In the genomic region with DNA sequence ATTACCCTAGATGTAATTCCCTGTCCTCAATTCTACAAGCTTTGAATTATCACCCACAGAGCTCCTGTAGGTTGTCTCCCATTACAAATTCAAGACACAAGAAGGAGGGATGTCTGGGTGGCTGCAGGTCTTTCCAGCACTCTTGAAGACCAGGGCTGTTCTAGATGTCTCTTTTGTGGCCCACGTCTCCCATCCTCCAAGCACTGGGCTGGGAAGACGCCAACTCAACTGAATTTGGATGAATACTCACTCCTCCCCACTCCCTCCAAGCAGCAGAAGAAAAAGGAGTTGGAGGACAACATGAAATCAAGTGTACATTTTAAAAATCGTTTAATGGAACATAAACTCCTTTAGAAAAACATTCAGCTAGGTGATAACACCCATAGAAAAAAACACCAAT, we compare ENCODE assay signal across 20 cellular contexts. TPM values are rescaled to one million over a fixed set of nuclear protein-coding genes. Genes with fewer than 3 reads are reported as not detected.
DNase-seq lines count a peak whose midpoint lies in the region; ATAC-seq and TF ChIP-seq lines count a peak whose summit lies in the region.
"Had no signal": no experiment of that assay in that cellular context is flagged by ENCODE, and none has a peak within 500 bp of the region (broad histone marks: within the 10 kb centered on the region; RNA-seq: fewer than 3 reads in every experiment).

No MANE protein-coding gene starts in this region.

- no peak overlapping the region for H3K4me3 ChIP-seq in MM.1S (ENCODE audit: low read length)
- no peak overlapping the region for H3K4me3 ChIP-seq in dorsolateral prefrontal cortex
- H3K4me3 ChIP-seq: lung, thoracic aorta had no signal

- H3K36me3 ChIP-seq in MM.1S (replicated peaks; ENCODE audit: insufficient read depth, low read length): peaks cover 10% of the 10 kb centered on the region; the same call in 1 of the 2 replicates

- DNase-seq in CD4-positive, alpha-beta T cell: no peak
- DNase-seq in MM.1S (no peak), dorsolateral prefrontal cortex (peak in 1 of 10 donors; percentile 37), osteocyte (ENCODE audit: extremely low spot score, unreplicated experiment) (no peak), hippocampal formation (lab: John Stamatoyannopoulos, UW) (no peak), T-cell (no peak)
- DNase-seq: activated CD4-positive, alpha-beta T cell treated with anti-CD3 and anti-CD28 coated beads for 36 hours; activated naive CD8-positive, alpha-beta T cell treated with anti-CD3 and anti-CD28 coated beads for 36 hours; DMS79; naive B cell; NCI-H1436 treated with DMSO at 0.1 percent for 48 hours; NCI-H2171; NCI-H526 treated with DMSO at 0.1 percent for 48 hours; SHP77 had no signal

- H3K9ac ChIP-seq in MM.1S (ENCODE audit: low read length): no peak overlapping the region

- H3F3A ChIP-seq in MM.1S (ENCODE audit: insufficient read depth, low read length): peaks cover 74% of the 10 kb centered on the region

- H3K4me3 Mint-ChIP-seq in CD4-positive, alpha-beta T cell: no peak overlapping the region
- H3K4me3 Mint-ChIP-seq in osteocyte (ENCODE audit: unreplicated experiment) (no peak overlapping the region), T-cell (no peak overlapping the region)
- H3K4me3 Mint-ChIP-seq: activated CD4-positive, alpha-beta T cell treated with anti-CD3 and anti-CD28 coated beads for 36 hours; activated naive CD8-positive, alpha-beta T cell treated with anti-CD3 and anti-CD28 coated beads for 36 hours; naive B cell had no signal

- no peaks in the 10 kb centered on the region for H3K9me3 ChIP-seq in CD4-positive, alpha-beta T cell (ENCODE audit: control insufficient read depth, low read length)
- H3K9me3 ChIP-seq in MM.1S (replicated peaks; ENCODE audit: insufficient read depth, low read length): no peaks in the 10 kb centered on the region
- H3K9me3 ChIP-seq: thoracic aorta had no signal

- H3K27me3 Mint-ChIP-seq in CD4-positive, alpha-beta T cell: no peaks in the 10 kb centered on the region
- H3K27me3 Mint-ChIP-seq in osteocyte (ENCODE audit: unreplicated experiment) (no peaks in the 10 kb centered on the region), T-cell (no peaks in the 10 kb centered on the region)
- H3K27me3 Mint-ChIP-seq: activated CD4-positive, alpha-beta T cell treated with anti-CD3 and anti-CD28 coated beads for 36 hours; activated naive CD8-positive, alpha-beta T cell treated with anti-CD3 and anti-CD28 coated beads for 36 hours; naive B cell had no signal

- CTCF ChIA-PET in CD4-positive, alpha-beta T cell (lab: Charles Lee): interaction anchor here (1.2 to 1.5 kb wide), 2 partner anchors 18 to 21 kb away, joined by 3 to 4 read pairs; no protein-coding TSS in a partner anchor
- CTCF ChIA-PET in T-cell (lab: Charles Lee): no interaction called here

- H3K9me3 Mint-ChIP-seq in CD4-positive, alpha-beta T cell: no peaks in the 10 kb centered on the region
- H3K9me3 Mint-ChIP-seq in osteocyte (ENCODE audit: unreplicated experiment) (no peaks in the 10 kb centered on the region), T-cell (no peaks in the 10 kb centered on the region)
- H3K9me3 Mint-ChIP-seq: activated naive CD8-positive, alpha-beta T cell treated with anti-CD3 and anti-CD28 coated beads for 36 hours; naive B cell had no signal

- H4K20me1 ChIP-seq in MM.1S (ENCODE audit: insufficient read depth, low read length): no peaks in the 10 kb centered on the region

- POLR2A ChIA-PET in CD4-positive, alpha-beta T cell (lab: Charles Lee): interaction anchor here (0.6 kb wide), 1 partner anchor 35 kb away, joined by 3 read pairs; no protein-coding TSS in a partner anchor
- POLR2A ChIA-PET in T-cell (lab: Charles Lee): interaction anchor here in 1 of 2 donors (1.0 kb wide), 1 partner anchor 34 kb away, joined by 3 read pairs; no protein-coding TSS in a partner anchor

- intact Hi-C loops in CD4-positive, alpha-beta T cell (cut with DNase I, micrococcal nuclease): loop anchor here (5.0 kb wide), 2 partner anchors 33 to 72 kb away; a partner anchor contains a TSS
- intact Hi-C loops in dorsolateral prefrontal cortex (cut with DNase I): no loop called here

- peaks cover 92% of the 10 kb centered on the region for H3K4me1 ChIP-seq in MM.1S (ENCODE audit: low read length)

- H3K4me2 ChIP-seq in MM.1S (ENCODE audit: low read depth, low read length): peak overlapping the region; percentile 74; the same call in 1 of the 2 replicates

- no peak for ATAC-seq in CD4-positive, alpha-beta T cell (ENCODE audit: poor library complexity)
- ATAC-seq in GM18517 (IDR thresholded peaks at IDR 0.05; ENCODE audit: unreplicated experiment) (no peak), GM19351 (IDR thresholded peaks at IDR 0.05; ENCODE audit: unreplicated experiment) (no peak), T-cell (replicated peaks in 1 of 4) (no peak)
- ATAC-seq: activated CD4-positive, alpha-beta T cell treated with anti-CD3 and anti-CD28 coated beads for 36 hours; sciatic nerve had no signal

- no peak overlapping the region for H2AFZ ChIP-seq in MM.1S (ENCODE audit: low read length)

- TF ChIP-seq CTCF in CD4-positive, alpha-beta T cell (IDR thresholded peaks at IDR 0.05): no peak
- TF ChIP-seq CTCF in MM.1S (IDR thresholded peaks at IDR 0.05; ENCODE audit: low read length) (no peak), dorsolateral prefrontal cortex (IDR thresholded peaks at IDR 0.05 in 54 of 56, conservative IDR thresholded peaks at IDR 0.05 in 2 of 56; ENCODE audit: low read depth in 1 of 56, partially characterized antibody in 56 of 56) (no peak), osteocyte (IDR thresholded peaks at IDR 0.05) (no peak)

- no peak overlapping the region for H3K27ac ChIP-seq in CD4-positive, alpha-beta T cell (ENCODE audit: low read depth, low read length)
- peak overlapping the region; percentile 93; the same call in 1 of the 2 replicates for H3K27ac ChIP-seq in MM.1S (ENCODE audit: low read length)
- H3K27ac ChIP-seq in dorsolateral prefrontal cortex: peak overlapping the region in 40 of 59 donors; percentile 2 to 89 (median 78)
- H3K27ac ChIP-seq: HL-60 had no signal

- peaks cover 77% of the 10 kb centered on the region for H3K79me2 ChIP-seq in MM.1S (ENCODE audit: low read length)

- H3K4me1 Mint-ChIP-seq in CD4-positive, alpha-beta T cell (ENCODE audit: low read depth): peaks cover 60% of the 10 kb centered on the region
- H3K4me1 Mint-ChIP-seq in osteocyte (ENCODE audit: unreplicated experiment): peaks cover 63% of the 10 kb centered on the region
- H3K4me1 Mint-ChIP-seq in T-cell: peaks cover 44 to 53% (median 48%) of the 10 kb centered on the region in 3 donors

- peaks cover 53% of the 10 kb centered on the region for H3K36me3 Mint-ChIP-seq in CD4-positive, alpha-beta T cell (ENCODE audit: low read depth)
- peaks cover 30% of the 10 kb centered on the region for H3K36me3 Mint-ChIP-seq in osteocyte (ENCODE audit: unreplicated experiment)
- peaks cover 33% of the 10 kb centered on the region for H3K36me3 Mint-ChIP-seq in T-cell

- H3K9me2 ChIP-seq in MM.1S (replicated peaks; ENCODE audit: insufficient read depth, low read length): no peaks in the 10 kb centered on the region

- no peaks in the 10 kb centered on the region for H3K27me3 ChIP-seq in CD4-positive, alpha-beta T cell (ENCODE audit: control insufficient read depth, insufficient read depth, low read length)
- no peaks in the 10 kb centered on the region for H3K27me3 ChIP-seq in MM.1S (replicated peaks; ENCODE audit: insufficient read depth, low read length)
- H3K27me3 ChIP-seq in dorsolateral prefrontal cortex: no peaks in the 10 kb centered on the region

- peak overlapping the region; percentile 62 for H3K27ac Mint-ChIP-seq in CD4-positive, alpha-beta T cell
- H3K27ac Mint-ChIP-seq in osteocyte (ENCODE audit: unreplicated experiment) (peak overlapping the region; percentile 34), T-cell (no peak overlapping the region)
- H3K27ac Mint-ChIP-seq: activated CD4-positive, alpha-beta T cell treated with anti-CD3 and anti-CD28 coated beads for 36 hours; activated naive CD8-positive, alpha-beta T cell treated with anti-CD3 and anti-CD28 coated beads for 36 hours had no signal

RNA-seq across cellular contexts. Expression of a gene that starts 31.2 kb away (rescaled TPM):
- total RNA-seq in CD4-positive, alpha-beta T cell: 100 to 1,000 TPM; 244 to 254 TPM
- 10 to 100 TPM; 14.2 to 34.2 (median 23.6) TPM for total RNA-seq in dorsolateral prefrontal cortex
- 53.6 and 55.8 TPM in 2 replicates for total RNA-seq in osteocyte
- total RNA-seq in T-cell: 100 to 1,000 TPM in 1 of 5 donors, 10 to 100 TPM in 4; 28.5 to 138 (median 57.7) TPM

Comparison
In these comparisons a context has a peak if more than half of its experiments do, and no peak if none do; other contexts are left out.
1. H3K27ac Mint-ChIP-seq: peak in CD4-positive, alpha-beta T cell (single experiment) and osteocyte (single experiment); none in T-cell (0 of 2).
2. intact Hi-C loops: an anchor here in CD4-positive, alpha-beta T cell (5.0 kb wide); none called in dorsolateral prefrontal cortex.